ENCODE assay signal across 13 cellular contexts in genomic region chr20:58702859-58703648, GRCh38. TPM values are rescaled to one million over a fixed set of nuclear protein-coding genes. Genes with fewer than 3 reads are reported as not detected.
A peak's percentile ranks its signal among the peaks of the same experiment; 100 is the strongest.
DNase-seq lines count a peak whose midpoint lies in the region; ATAC-seq, FAIRE-seq and TF ChIP-seq lines count a peak whose summit lies in the region.
"Had no signal": no experiment of that assay in that cellular context is flagged by ENCODE, and none has a peak within 500 bp of the region (broad histone marks: within the 10 kb centered on the region; RNA-seq: fewer than 3 reads in every experiment).

No MANE protein-coding gene starts in this region.

- H3K27ac ChIP-seq in endothelial cell of umbilical vein (ENCODE audit: insufficient read depth, low read depth, low read length) (no peak overlapping the region), suprapubic skin (no peak overlapping the region), foreskin keratinocyte (no peak overlapping the region)

- H3K9me3 ChIP-seq in Loucy (ENCODE audit: insufficient read depth, low read depth, low read length) (no peaks in the 10 kb centered on the region), endothelial cell of umbilical vein (replicated peaks; ENCODE audit: control insufficient read depth, insufficient read depth, low read length) (no peaks in the 10 kb centered on the region), suprapubic skin (no peaks in the 10 kb centered on the region)

- H3K27ac Mint-ChIP-seq in activated naive CD4-positive, alpha-beta T cell treated with anti-CD3 and anti-CD28 coated beads for 36 hours: no peak overlapping the region
- H3K27ac Mint-ChIP-seq: activated T-helper 2 cell treated with anti-CD3 and anti-CD28 coated beads, Interferon-gamma antibody, Interleukin-2, Interleukin-4, amounts not matched to agents 10 μg/mL and 5 μg/mL and 100 μg/mL, durations not matched to agents 14 hours and 24 hours and 36 hours had no signal

- H3K4me3 Mint-ChIP-seq in activated naive CD4-positive, alpha-beta T cell treated with anti-CD3 and anti-CD28 coated beads for 36 hours: no peak overlapping the region

- H3K36me3 Mint-ChIP-seq in activated naive CD4-positive, alpha-beta T cell treated with anti-CD3 and anti-CD28 coated beads for 36 hours (ENCODE audit: low read depth): peaks cover 14% of the 10 kb centered on the region

- CTCF ChIA-PET in activated naive CD4-positive, alpha-beta T cell treated with anti-CD3 and anti-CD28 coated beads for 36 hours (lab: Charles Lee): interaction anchor here (0.7 to 0.9 kb wide), 2 partner anchors 9 to 102 kb away, joined by 3 read pairs; no protein-coding TSS in a partner anchor
- CTCF ChIA-PET in endothelial cell of umbilical vein (lab: Charles Lee): interaction anchor here (0.6 to 4.8 kb wide), 2 partner anchors 11 to 222 kb away, joined by 3 to 22 read pairs; no protein-coding TSS in a partner anchor

- no peak overlapping the region for H3K4me2 ChIP-seq in Loucy (ENCODE audit: low read depth, low read length, poor library complexity, severe bottlenecking)
- H3K4me2 ChIP-seq in endothelial cell of umbilical vein (ENCODE audit: insufficient read depth, low read length): no peak overlapping the region

- TF ChIP-seq CTCF in Loucy (conservative IDR thresholded peaks at IDR 0.05; ENCODE audit: low read length): peak; percentile 69
- peak; percentile 9 to 15 for TF ChIP-seq CTCF in endothelial cell of umbilical vein (IDR thresholded peaks at IDR 0.05; ENCODE audit: extremely low read depth in 1 of 2, insufficient read depth in 1 of 2, low read depth in 1 of 2, low read length in 2 of 2)
- TF ChIP-seq CTCF in suprapubic skin (IDR thresholded peaks at IDR 0.05): no peak
- no peak for TF ChIP-seq CTCF in foreskin keratinocyte (conservative IDR thresholded peaks at IDR 0.05)

- H4K20me1 ChIP-seq in Loucy (ENCODE audit: insufficient read depth, low read length, poor library complexity, severe bottlenecking): no peaks in the 10 kb centered on the region
- no peaks in the 10 kb centered on the region for H4K20me1 ChIP-seq in endothelial cell of umbilical vein (replicated peaks; ENCODE audit: control insufficient read depth, extremely low read depth, insufficient read depth, low read length)

- no peaks in the 10 kb centered on the region for H3K4me1 ChIP-seq in Loucy (ENCODE audit: insufficient read depth, low read length, poor library complexity, severe bottlenecking)
- no peaks in the 10 kb centered on the region for H3K4me1 ChIP-seq in endothelial cell of umbilical vein (ENCODE audit: control insufficient read depth, extremely low read depth, insufficient read depth, low read length)
- no peaks in the 10 kb centered on the region for H3K4me1 ChIP-seq in suprapubic skin
- H3K4me1 ChIP-seq in foreskin keratinocyte: no peaks in the 10 kb centered on the region

- TF ChIP-seq EP300 in suprapubic skin (IDR thresholded peaks at IDR 0.05): no peak

- H3K4me1 Mint-ChIP-seq in activated naive CD4-positive, alpha-beta T cell treated with anti-CD3 and anti-CD28 coated beads for 36 hours (ENCODE audit: low read depth): no peaks in the 10 kb centered on the region

- FAIRE-seq in endothelial cell of umbilical vein (lab: Jason Lieb, UNC): no peak
- FAIRE-seq: colon had no signal

- H3K9me2 ChIP-seq in Loucy (replicated peaks; ENCODE audit: low read depth, low read length): no peaks in the 10 kb centered on the region

- H3K79me2 ChIP-seq in Loucy (ENCODE audit: insufficient read depth, low read length) (no peaks in the 10 kb centered on the region), endothelial cell of umbilical vein (ENCODE audit: control insufficient read depth, insufficient read depth, low read length) (no peaks in the 10 kb centered on the region)

- H3K9ac ChIP-seq in Loucy (ENCODE audit: low read depth, low read length, poor library complexity, severe bottlenecking): no peak overlapping the region
- H3K9ac ChIP-seq in endothelial cell of umbilical vein (replicated peaks; ENCODE audit: extremely low read depth, insufficient read depth, low read length): no peak overlapping the region

- H2AFZ ChIP-seq in Loucy (ENCODE audit: low read length) (no peak overlapping the region), endothelial cell of umbilical vein (ENCODE audit: low read depth, low read length) (no peak overlapping the region)

- H3K27me3 ChIP-seq in Loucy (ENCODE audit: insufficient read depth, low read length, poor library complexity, severe bottlenecking): no peaks in the 10 kb centered on the region
- no peaks in the 10 kb centered on the region for H3K27me3 ChIP-seq in endothelial cell of umbilical vein (ENCODE audit: control insufficient read depth in 2 of 2, insufficient read depth in 2 of 2, low read length in 2 of 2)
- H3K27me3 ChIP-seq in suprapubic skin: no peaks in the 10 kb centered on the region
- no peaks in the 10 kb centered on the region for H3K27me3 ChIP-seq in foreskin keratinocyte

- no peaks in the 10 kb centered on the region for H3K9me1 ChIP-seq in endothelial cell of umbilical vein (replicated peaks; ENCODE audit: control insufficient read depth, extremely low read depth, insufficient read depth, low read length)

- H3K9me3 Mint-ChIP-seq in activated naive CD4-positive, alpha-beta T cell treated with anti-CD3 and anti-CD28 coated beads for 36 hours: no peaks in the 10 kb centered on the region
- H3K9me3 Mint-ChIP-seq: activated T-helper 2 cell treated with anti-CD3 and anti-CD28 coated beads, Interferon-gamma antibody, Interleukin-2, Interleukin-4, amounts not matched to agents 10 μg/mL and 5 μg/mL and 100 μg/mL, durations not matched to agents 14 hours and 24 hours and 36 hours had no signal

- H3K36me3 ChIP-seq in Loucy (ENCODE audit: insufficient read depth, low read length): no peaks in the 10 kb centered on the region; the same call in 1 of the 2 replicates
- H3K36me3 ChIP-seq in endothelial cell of umbilical vein (ENCODE audit: control insufficient read depth in 2 of 2, extremely low read depth in 1 of 2, insufficient read depth in 2 of 2, low read length in 2 of 2): peaks cover 5 to 37% of the 10 kb centered on the region in 2 experiments
- peaks cover 77% of the 10 kb centered on the region for H3K36me3 ChIP-seq in suprapubic skin

- WGBS in suprapubic skin: 89% methylated on average over 28 of the region's 28 CpGs

- intact Hi-C loops in activated naive CD4-positive, alpha-beta T cell treated with anti-CD3 and anti-CD28 coated beads for 36 hours (cut with micrococcal nuclease): no loop called here
- intact Hi-C loops in endothelial cell of umbilical vein (cut with micrococcal nuclease): no loop called here

- no peaks in the 10 kb centered on the region for H3F3A ChIP-seq in Loucy (ENCODE audit: low read depth)

- H3K4me3 ChIP-seq in Loucy (ENCODE audit: low read length, poor library complexity, severe bottlenecking): no peak overlapping the region
- H3K4me3 ChIP-seq in endothelial cell of umbilical vein (replicated peaks in 1 of 3; ENCODE audit: insufficient read depth in 1 of 3, low read depth in 1 of 3, low read length in 3 of 3): no peak overlapping the region
- no peak overlapping the region for H3K4me3 ChIP-seq in suprapubic skin

- no peaks in the 10 kb centered on the region for H3K27me3 Mint-ChIP-seq in activated naive CD4-positive, alpha-beta T cell treated with anti-CD3 and anti-CD28 coated beads for 36 hours (ENCODE audit: low read depth)

- peak; percentile 46 for DNase-seq in activated naive CD4-positive, alpha-beta T cell treated with anti-CD3 and anti-CD28 coated beads for 36 hours
- no peak for DNase-seq in activated naive CD4-positive, alpha-beta T cell (lab: John Stamatoyannopoulos, UW)
- no peak for DNase-seq in endothelial cell of umbilical vein (ENCODE audit: low read depth, low spot score)
- DNase-seq in suprapubic skin (ENCODE audit: low spot score in 2 of 2): peak; percentile 35 to 69
- DNase-seq in foreskin keratinocyte: no peak
- DNase-seq in NCI-H774 (lab: John Stamatoyannopoulos, UW): no peak
- no peak for DNase-seq in putamen (ENCODE audit: low spot score)
- DNase-seq: AML-193, NCI-H1092, T1000 had no signal

- TF ChIP-seq POLR2A in endothelial cell of umbilical vein (IDR thresholded peaks at IDR 0.05; ENCODE audit: low read depth, low read length) (no peak), suprapubic skin (IDR thresholded peaks at IDR 0.05) (no peak)

- dilution Hi-C loops in endothelial cell of umbilical vein (cut with MboI; ENCODE audit: extremely low pct_ligation_motif_present, low sequenced_read_pairs): no loop called here

- ATAC-seq in foreskin keratinocyte: no peak

- BruUV-seq in endothelial cell of umbilical vein (replicated peaks; lab: Mats Ljungman, UMichigan): no TSS peak

- POLR2A ChIA-PET in endothelial cell of umbilical vein (lab: Charles Lee): interaction anchor here (0.5 kb wide), 1 partner anchor 519 kb away, joined by 4 read pairs; no protein-coding TSS in a partner anchor

RNA-seq across cellular contexts. Expression of gene NPEPL1, which starts 10.5 kb away (rescaled TPM):
- 10 to 100 TPM; 14.3 to 14.5 TPM for total RNA-seq in activated naive CD4-positive, alpha-beta T cell treated with anti-CD3 and anti-CD28 coated beads for 36 hours
- total RNA-seq in endothelial cell of umbilical vein (39.1 and 40.8 TPM in 2 replicates), suprapubic skin (10 to 100 TPM; 21.0 to 69.2 (median 42.0) TPM), foreskin keratinocyte (10.7 and 11.8 TPM in 2 replicates)
- polyA plus RNA-seq in endothelial cell of umbilical vein (22.5 and 22.6 TPM in 2 replicates), foreskin keratinocyte (12.1 and 15.8 TPM in 2 replicates)
- polyA plus RNA-seq in endothelial cell of umbilical vein (2011; cell fraction: cytosol; rRNA removed): 8.2 and 10.3 TPM in 2 replicates
- polyA plus RNA-seq in endothelial cell of umbilical vein (2011; cell fraction: nucleus; rRNA removed): 90.6 and 118 TPM in 2 replicates
- 29.5 and 42.1 TPM in 2 replicates for polyA plus RNA-seq in endothelial cell of umbilical vein (2012)
- polyA minus RNA-seq in endothelial cell of umbilical vein: 16.8 and 19.1 TPM in 2 replicates
- 16.6 TPM for polyA minus RNA-seq in endothelial cell of umbilical vein (2011; cell fraction: cytosol; rRNA and poly(A)+ RNA removed)
- 16.9 and 35.5 TPM in 2 replicates for polyA minus RNA-seq in endothelial cell of umbilical vein (2011; cell fraction: nucleus; rRNA and poly(A)+ RNA removed)

RNA-seq across cellular contexts. Expression of gene STX16, which starts 52.0 kb away (rescaled TPM):
- total RNA-seq in activated naive CD4-positive, alpha-beta T cell treated with anti-CD3 and anti-CD28 coated beads for 36 hours: 100 to 1,000 TPM; 127 TPM
- total RNA-seq in endothelial cell of umbilical vein: 58.5 and 63.5 TPM in 2 replicates
- polyA plus RNA-seq in endothelial cell of umbilical vein: 33.0 and 43.1 TPM in 2 replicates
- polyA plus RNA-seq in endothelial cell of umbilical vein (2011; cell fraction: cytosol; rRNA removed): 36.8 and 43.5 TPM in 2 replicates
- polyA plus RNA-seq in endothelial cell of umbilical vein (2011; cell fraction: nucleus; rRNA removed): 138 and 200 TPM in 2 replicates
- polyA plus RNA-seq in endothelial cell of umbilical vein (2012): 60.7 and 62.4 TPM in 2 replicates
- polyA minus RNA-seq in endothelial cell of umbilical vein: 52.1 and 74.7 TPM in 2 replicates
- polyA minus RNA-seq in endothelial cell of umbilical vein (2011; cell fraction: cytosol; rRNA and poly(A)+ RNA removed): 15.7 TPM
- 39.8 and 43.1 TPM in 2 replicates for polyA minus RNA-seq in endothelial cell of umbilical vein (2011; cell fraction: nucleus; rRNA and poly(A)+ RNA removed)
- total RNA-seq in suprapubic skin: 100 to 1,000 TPM in 1 of 4 donors, 10 to 100 TPM in 3; 35.6 to 138 (median 50.9) TPM
- total RNA-seq in foreskin keratinocyte: 38.2 and 40.9 TPM in 2 replicates
- 19.0 and 20.8 TPM in 2 replicates for polyA plus RNA-seq in foreskin keratinocyte

Comparison
In these comparisons a context has a peak if more than half of its experiments do, and no peak if none do; other contexts are left out.
1. DNase-seq: peak in activated naive CD4-positive, alpha-beta T cell treated with anti-CD3 and anti-CD28 coated beads for 36 hours (single experiment) and suprapubic skin (2 of 2); none in activated naive CD4-positive, alpha-beta T cell (0 of 4), endothelial cell of umbilical vein (single experiment), foreskin keratinocyte (0 of 2), NCI-H774 (single experiment) and putamen (single experiment).
2. CTCF ChIP-seq: peak in Loucy (single experiment) and endothelial cell of umbilical vein (2 of 2); none in suprapubic skin (0 of 2) and foreskin keratinocyte (single experiment).